In genomic region chr15:61318802-61319201, GRCh38 we compare ENCODE assay signal across 17 cellular contexts.
"Had no signal": no experiment of that assay in that cellular context is flagged by ENCODE, and none has a peak within 500 bp of the region (broad histone marks: within the 10 kb centered on the region; RNA-seq: fewer than 3 reads in every experiment).

No MANE protein-coding gene starts in this region.

- H3K27me3 ChIP-seq: SJSA1 had no signal

- FAIRE-seq: RCC 7860 had no signal

- H3K9me3 ChIP-seq: MG63, SJSA1 had no signal

- H3K4me3 ChIP-seq: MG63, SJSA1, SK-N-MC had no signal

- H3K27ac ChIP-seq: SJSA1, SK-N-MC had no signal

- H3K36me3 ChIP-seq: MG63, SJSA1 had no signal

- DNase-seq: IMR-90, Karpas-422, KG1, MG63, NCI-H1105 treated with DMSO at 0.1 percent for 48 hours, NCI-H187, NCI-H2171, NCI-H226, NCI-H446, NCI-H510A, NCI-H524 treated with DMSO at 0.1 percent for 48 hours, Right ventricle myocardium superior, RPMI8226, SIG-M5 had no signal

- H3K4me1 ChIP-seq: SJSA1 had no signal
